ENCODE assay signal across 3 cellular contexts in the genomic region with DNA sequence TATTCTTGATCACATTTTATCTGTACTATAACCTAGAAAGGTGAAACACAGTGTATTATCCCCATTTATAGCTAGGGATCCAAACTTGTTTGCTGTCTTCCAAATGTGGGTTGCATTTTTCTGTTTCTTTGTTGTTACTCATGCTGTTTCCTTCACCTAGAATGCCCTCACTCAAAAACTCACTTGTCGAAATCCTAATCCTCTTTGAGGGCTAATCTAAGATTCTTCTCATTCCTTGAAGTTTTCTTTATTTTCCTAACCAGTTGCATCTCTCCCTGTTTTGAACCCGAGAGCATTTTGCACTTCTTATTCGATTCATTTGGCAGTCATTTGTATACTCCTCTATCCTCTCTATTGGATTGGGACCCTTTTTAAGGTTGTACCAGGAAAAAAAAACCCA.
TF ChIP-seq lines count a peak whose summit lies in the region.

No MANE protein-coding gene starts in this region.

TF ChIP-seq in A549, 52 proteins besides CTCF, POLR2A, EP300 and RAD21:
- TF ChIP-seq, protein P1, sequence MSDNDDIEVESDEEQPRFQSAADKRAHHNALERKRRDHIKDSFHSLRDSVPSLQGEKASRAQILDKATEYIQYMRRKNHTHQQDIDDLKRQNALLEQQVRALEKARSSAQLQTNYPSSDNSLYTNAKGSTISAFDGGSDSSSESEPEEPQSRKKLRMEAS (IDR thresholded peaks at IDR 0.05) = no peak
- TF ChIP-seq CHD4 (IDR thresholded peaks at IDR 0.05; ENCODE audit: borderline replicate concordance) (no peak), NR3C1 (IDR thresholded peaks at IDR 0.05) (no peak), GATA3 (IDR thresholded peaks at IDR 0.05; ENCODE audit: borderline replicate concordance) (no peak), BHLHE40 (IDR thresholded peaks at IDR 0.05; ENCODE audit: low read depth, low read length) (no peak)
- TF ChIP-seq, protein P2, sequence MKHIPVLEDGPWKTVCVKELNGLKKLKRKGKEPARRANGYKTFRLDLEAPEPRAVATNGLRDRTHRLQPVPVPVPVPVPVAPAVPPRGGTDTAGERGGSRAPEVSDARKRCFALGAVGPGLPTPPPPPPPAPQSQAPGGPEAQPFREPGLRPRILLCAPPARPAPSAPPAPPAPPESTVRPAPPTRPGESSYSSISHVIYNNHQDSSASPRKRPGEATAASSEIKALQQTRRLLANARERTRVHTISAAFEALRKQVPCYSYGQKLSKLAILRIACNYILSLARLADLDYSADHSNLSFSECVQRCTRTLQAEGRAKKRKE (CRISPR knock-in tag; IDR thresholded peaks at IDR 0.05; ENCODE audit: low read depth) = no peak
- TF ChIP-seq, protein P3, sequence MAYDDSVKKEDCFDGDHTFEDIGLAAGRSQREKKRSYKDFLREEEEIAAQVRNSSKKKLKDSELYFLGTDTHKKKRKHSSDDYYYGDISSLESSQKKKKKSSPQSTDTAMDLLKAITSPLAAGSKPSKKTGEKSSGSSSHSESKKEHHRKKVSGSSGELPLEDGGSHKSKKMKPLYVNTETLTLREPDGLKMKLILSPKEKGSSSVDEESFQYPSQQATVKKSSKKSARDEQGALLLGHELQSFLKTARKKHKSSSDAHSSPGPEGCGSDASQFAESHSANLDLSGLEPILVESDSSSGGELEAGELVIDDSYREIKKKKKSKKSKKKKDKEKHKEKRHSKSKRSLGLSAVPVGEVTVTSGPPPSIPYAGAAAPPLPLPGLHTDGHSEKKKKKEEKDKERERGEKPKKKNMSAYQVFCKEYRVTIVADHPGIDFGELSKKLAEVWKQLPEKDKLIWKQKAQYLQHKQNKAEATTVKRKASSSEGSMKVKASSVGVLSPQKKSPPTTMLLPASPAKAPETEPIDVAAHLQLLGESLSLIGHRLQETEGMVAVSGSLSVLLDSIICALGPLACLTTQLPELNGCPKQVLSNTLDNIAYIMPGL (CRISPR knock-in tag; IDR thresholded peaks at IDR 0.05; ENCODE audit: borderline replicate concordance) = no peak

TF ChIP-seq in IMR-90, 13 proteins besides CTCF, POLR2A, EP300 and RAD21:
- TF ChIP-seq BHLHE40 (IDR thresholded peaks at IDR 0.05; ENCODE audit: low read depth, low read length) = no peak
- TF ChIP-seq MXI1 (IDR thresholded peaks at IDR 0.05; ENCODE audit: borderline replicate concordance, low read depth, low read length) = no peak
- TF ChIP-seq CEBPB (IDR thresholded peaks at IDR 0.05; ENCODE audit: low read depth, low read length) = no peak
- TF ChIP-seq NFE2L2 (IDR thresholded peaks at IDR 0.05; ENCODE audit: low read depth, low read length) = no peak
- TF ChIP-seq MAFK (IDR thresholded peaks at IDR 0.05; ENCODE audit: low read depth, low read length) = no peak
- no peak for TF ChIP-seq RFX5 (IDR thresholded peaks at IDR 0.05; ENCODE audit: low read depth, low read length)
- no peak for TF ChIP-seq SMC3 (IDR thresholded peaks at IDR 0.05; ENCODE audit: low read depth, low read length)
- TF ChIP-seq CHD1 (IDR thresholded peaks at IDR 0.05; ENCODE audit: low read depth, low read length) = no peak
- TF ChIP-seq, protein P4, sequence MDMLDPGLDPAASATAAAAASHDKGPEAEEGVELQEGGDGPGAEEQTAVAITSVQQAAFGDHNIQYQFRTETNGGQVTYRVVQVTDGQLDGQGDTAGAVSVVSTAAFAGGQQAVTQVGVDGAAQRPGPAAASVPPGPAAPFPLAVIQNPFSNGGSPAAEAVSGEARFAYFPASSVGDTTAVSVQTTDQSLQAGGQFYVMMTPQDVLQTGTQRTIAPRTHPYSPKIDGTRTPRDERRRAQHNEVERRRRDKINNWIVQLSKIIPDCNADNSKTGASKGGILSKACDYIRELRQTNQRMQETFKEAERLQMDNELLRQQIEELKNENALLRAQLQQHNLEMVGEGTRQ (IDR thresholded peaks at IDR 0.05; ENCODE audit: low read depth, low read length) = no peak
- no peak for TF ChIP-seq RCOR1 (IDR thresholded peaks at IDR 0.05; ENCODE audit: insufficient replicate concordance, low read length)
- TF ChIP-seq FOS (IDR thresholded peaks at IDR 0.05; ENCODE audit: low read depth, low read length) = no peak
- TF ChIP-seq, protein P5, sequence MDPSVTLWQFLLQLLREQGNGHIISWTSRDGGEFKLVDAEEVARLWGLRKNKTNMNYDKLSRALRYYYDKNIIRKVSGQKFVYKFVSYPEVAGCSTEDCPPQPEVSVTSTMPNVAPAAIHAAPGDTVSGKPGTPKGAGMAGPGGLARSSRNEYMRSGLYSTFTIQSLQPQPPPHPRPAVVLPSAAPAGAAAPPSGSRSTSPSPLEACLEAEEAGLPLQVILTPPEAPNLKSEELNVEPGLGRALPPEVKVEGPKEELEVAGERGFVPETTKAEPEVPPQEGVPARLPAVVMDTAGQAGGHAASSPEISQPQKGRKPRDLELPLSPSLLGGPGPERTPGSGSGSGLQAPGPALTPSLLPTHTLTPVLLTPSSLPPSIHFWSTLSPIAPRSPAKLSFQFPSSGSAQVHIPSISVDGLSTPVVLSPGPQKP (IDR thresholded peaks at IDR 0.05; ENCODE audit: borderline replicate concordance, low read depth, low read length) = no peak

TF ChIP-seq in HEK293T, 16 proteins besides CTCF, POLR2A, EP300 and RAD21:
- TF ChIP-seq FOXA1 (IDR thresholded peaks at IDR 0.05) (no peak), NFRKB (IDR thresholded peaks at IDR 0.05) (no peak), FOXK2 (IDR thresholded peaks at IDR 0.05) (no peak), SUZ12 (IDR thresholded peaks at IDR 0.05) (no peak), SP1 (IDR thresholded peaks at IDR 0.05) (no peak), ELF4 (IDR thresholded peaks at IDR 0.05) (no peak)
